ENCODE assay signal across 8 cellular contexts in the genomic region with DNA sequence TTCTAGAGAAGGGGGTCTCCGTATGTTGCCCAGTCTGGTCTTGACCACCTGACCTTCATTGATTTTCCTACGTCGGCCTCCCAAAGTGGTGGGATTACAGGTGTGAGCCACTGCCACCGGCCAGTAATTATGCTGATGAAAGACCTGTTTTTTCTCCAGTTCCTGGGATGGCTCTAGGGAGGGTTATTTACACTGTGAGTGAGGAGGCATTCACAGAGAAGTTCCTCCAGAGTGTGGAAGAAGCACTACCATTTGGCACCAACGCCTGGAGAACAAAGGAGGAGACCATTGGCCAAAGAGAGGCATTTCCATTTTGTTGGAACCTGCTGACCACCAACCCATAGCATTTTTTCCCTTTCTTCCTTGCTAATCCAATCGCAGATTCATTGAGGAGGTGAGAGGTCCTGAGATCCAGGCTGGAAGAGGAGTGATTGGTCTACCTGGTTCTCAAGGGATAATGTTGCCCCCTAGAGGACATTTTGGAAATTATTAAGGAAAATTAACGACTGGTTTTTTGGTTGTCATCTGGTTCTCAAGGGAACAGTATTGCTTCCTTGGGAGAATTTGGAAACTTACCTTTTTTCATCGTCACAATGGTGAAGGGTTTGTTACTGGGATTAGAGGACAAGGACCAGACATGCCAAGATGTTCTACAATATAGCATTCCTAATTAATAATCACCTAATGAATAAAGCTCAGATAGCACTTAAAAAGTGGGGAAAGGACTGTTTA. TPM values are rescaled to one million over a fixed set of nuclear protein-coding genes. Genes with fewer than 3 reads are reported as not detected.
DNase-seq lines count a peak whose midpoint lies in the region; ATAC-seq and TF ChIP-seq lines count a peak whose summit lies in the region.

No MANE protein-coding gene starts in this region.

- intact Hi-C loops in OCI-LY7 (cut with micrococcal nuclease; ENCODE audit: unreplicated experiment) (loop anchor here (1.0 to 2.0 kb wide), 2 partner anchors 46 to 112 kb away; no protein-coding TSS in a partner anchor), left lung (cut with DNase I) (loop anchor here in 1 of 2 donors (5.0 kb wide), 1 partner anchor 43 kb away; no protein-coding TSS in a partner anchor), upper lobe of right lung (cut with DNase I) (loop anchor here (5.0 kb wide), 1 partner anchor 48 kb away; no protein-coding TSS in a partner anchor)

- no peaks in the 10 kb centered on the region for H3K79me2 ChIP-seq in OCI-LY7 (ENCODE audit: insufficient read depth, low read depth, low read length)

- no peaks in the 10 kb centered on the region for H3K27me3 ChIP-seq in left lung
- no peaks in the 10 kb centered on the region for H3K27me3 ChIP-seq in upper lobe of right lung

- TF ChIP-seq CTCF in LNCAP (IDR thresholded peaks at IDR 0.05) = peak; percentile 27; the same call in 1 of the 2 replicates
- TF ChIP-seq CTCF in OCI-LY7 (conservative IDR thresholded peaks at IDR 0.05; ENCODE audit: low read length) = peak; percentile 92
- TF ChIP-seq CTCF in left lung (IDR thresholded peaks at IDR 0.05) = peak; percentile 55 to 72
- TF ChIP-seq CTCF in upper lobe of right lung (IDR thresholded peaks at IDR 0.05) = peak; percentile 71

- H3K4me2 ChIP-seq in OCI-LY7 (ENCODE audit: low read length) = no peak overlapping the region

- no TSS peak for BruUV-seq in OCI-LY7 (replicated peaks; lab: Mats Ljungman, UMichigan)

- H2AFZ ChIP-seq in OCI-LY7 (ENCODE audit: low read length) = no peak overlapping the region; the same call in 1 of the 2 replicates

- H4K20me1 ChIP-seq in OCI-LY7 (ENCODE audit: insufficient read depth, low read length) = no peaks in the 10 kb centered on the region

- POLR2A ChIA-PET in OCI-LY7 (lab: Charles Lee) = no interaction called here

- DNase-seq in ELR (ENCODE audit: low read depth) (peak; percentile 85), OCI-LY7 (ENCODE audit: low spot score) (peak; percentile 74), cerebellar cortex (ENCODE audit: low spot score) (peak; percentile 92), left lung (no peak), upper lobe of right lung (no peak)

- no peaks in the 10 kb centered on the region for H3K9me2 ChIP-seq in OCI-LY7 (ENCODE audit: insufficient read depth, low read length)

- H3K27ac ChIP-seq in OCI-LY7 (ENCODE audit: low read depth, low read length, poor library complexity, severe bottlenecking) = no peak overlapping the region
- no peak overlapping the region for H3K27ac ChIP-seq in left lung
- H3K27ac ChIP-seq in upper lobe of right lung = peak overlapping the region; percentile 55

- H3K36me3 ChIP-seq in OCI-LY7 (ENCODE audit: insufficient read depth, low read length) (no peaks in the 10 kb centered on the region), left lung (no peaks in the 10 kb centered on the region), upper lobe of right lung (no peaks in the 10 kb centered on the region)

- H3K4me1 ChIP-seq in OCI-LY7 (ENCODE audit: insufficient read depth, low read length, poor library complexity, severe bottlenecking) (peaks cover 3% of the 10 kb centered on the region), left lung (peaks cover 0 to 7% of the 10 kb centered on the region in 2 donors), upper lobe of right lung (peaks cover under 1% of the 10 kb centered on the region)

- peak; percentile 89 for ATAC-seq in left lung
- ATAC-seq in upper lobe of right lung = peak; percentile 92
- no peak for ATAC-seq in GM21526 (IDR thresholded peaks at IDR 0.05; ENCODE audit: low FRiP score, unreplicated experiment)
- ATAC-seq in GM21737 (IDR thresholded peaks at IDR 0.05; ENCODE audit: unreplicated experiment) = no peak

- no peak overlapping the region for H3K4me3 ChIP-seq in OCI-LY7 (ENCODE audit: low read depth, low read length, poor library complexity, severe bottlenecking)
- no peak overlapping the region for H3K4me3 ChIP-seq in left lung
- no peak overlapping the region for H3K4me3 ChIP-seq in upper lobe of right lung

- H3K9me3 ChIP-seq in OCI-LY7 (ENCODE audit: low read length) (no peaks in the 10 kb centered on the region), left lung (no peaks in the 10 kb centered on the region), upper lobe of right lung (no peaks in the 10 kb centered on the region)

- CTCF ChIA-PET in OCI-LY7 (lab: Charles Lee; ENCODE audit: unreplicated experiment) = no interaction called here

RNA-seq across cellular contexts. Expression of a gene that starts 5.5 kb away (rescaled TPM):
- total RNA-seq in OCI-LY7 (2014; rRNA removed; shearing (Covaris generic)) = 165 and 185 TPM in 2 replicates
- total RNA-seq in OCI-LY7 (2022) (144 and 150 TPM in 2 replicates), left lung (10 to 100 TPM; 67.7 to 73.8 TPM), upper lobe of right lung (57.6 TPM)

RNA-seq across cellular contexts. Expression of a gene that starts 11.5 kb away (rescaled TPM):
- 16.6 and 23.0 TPM in 2 replicates for total RNA-seq in OCI-LY7 (2014; rRNA removed; shearing (Covaris generic))
- total RNA-seq in OCI-LY7 (2022) (76.8 and 80.9 TPM in 2 replicates), left lung (10 to 100 TPM; 37.9 to 39.2 TPM), upper lobe of right lung (47.5 TPM)

Comparison
In these comparisons a context has a peak if more than half of its experiments do, and no peak if none do; other contexts are left out.
1. DNase-seq: peak in ELR (single experiment), OCI-LY7 (single experiment) and cerebellar cortex (single experiment); none in left lung (0 of 2) and upper lobe of right lung (single experiment).
2. CTCF ChIP-seq: peak in every context shown above with its lines; median percentile 92 in OCI-LY7; 71 in upper lobe of right lung; 64 in left lung; 27 in LNCAP.
3. ATAC-seq: peak in left lung (single experiment) and upper lobe of right lung (single experiment); none in GM21526 (single experiment) and GM21737 (single experiment).